In genomic region chr1:6127587-6128163, GRCh38 we compare ENCODE assay signal across 9 cellular contexts. TPM values are rescaled to one million over a fixed set of nuclear protein-coding genes. Genes with fewer than 3 reads are reported as not detected.
DNase-seq lines count a peak whose midpoint lies in the region; ATAC-seq, FAIRE-seq and TF ChIP-seq lines count a peak whose summit lies in the region.
"Had no signal": no experiment of that assay in that cellular context is flagged by ENCODE, and none has a peak within 500 bp of the region (broad histone marks: within the 10 kb centered on the region; RNA-seq: fewer than 3 reads in every experiment).

No MANE protein-coding gene starts in this region.

- no peaks in the 10 kb centered on the region for H3K36me3 ChIP-seq in Peyer's patch
- H3K36me3 ChIP-seq: SJSA1 had no signal

- peaks cover 0 to 15% (median 0%) of the 10 kb centered on the region in 4 donors for H3K4me1 ChIP-seq in Peyer's patch
- H3K4me1 ChIP-seq: SJSA1 had no signal

- H3K9me3 ChIP-seq in Peyer's patch: no peaks in the 10 kb centered on the region

- TF ChIP-seq CTCF in GM20000 (IDR thresholded peaks at IDR 0.05; ENCODE audit: extremely low read depth, missing control alignments) (no peak), Peyer's patch (IDR thresholded peaks at IDR 0.05) (no peak)

- intact Hi-C loops in Right ventricle myocardium superior (cut with DNase I) (no loop called here), sciatic nerve (cut with DNase I) (no loop called here)

- FAIRE-seq in RCC 7860 (lab: Jason Lieb, UNC): no peak

- peak overlapping the region in 1 of 4 donors; percentile 9 for H3K4me3 ChIP-seq in Peyer's patch
- H3K4me3 ChIP-seq: SJSA1 had no signal

- no peaks in the 10 kb centered on the region for H3K27me3 ChIP-seq in Peyer's patch
- H3K27me3 ChIP-seq: SJSA1 had no signal

- no peak for TF ChIP-seq POLR2A in Peyer's patch (IDR thresholded peaks at IDR 0.05)

- ATAC-seq in Right ventricle myocardium superior (ENCODE audit: poor library complexity) (peak; percentile 94), sciatic nerve (peak; percentile 92), GM21825 (IDR thresholded peaks at IDR 0.05; ENCODE audit: unreplicated experiment) (no peak), HG02981 (IDR thresholded peaks at IDR 0.05; ENCODE audit: unreplicated experiment) (no peak)

- DNase-seq in GM20000 (ENCODE audit: low spot score): peak; percentile 86
- DNase-seq in Peyer's patch: peak; percentile 51 to 88 (median 72)
- peak; percentile 88 for DNase-seq in activated effector memory CD4-positive, alpha-beta T cell treated with anti-CD3 and anti-CD28 coated beads, Interleukin-2, amount 50 U/mL, for 16 hours
- DNase-seq in Right ventricle myocardium superior: peak; percentile 88
- peak; percentile 85 for DNase-seq in sciatic nerve (ENCODE audit: low spot score)
- no peak for DNase-seq in RCC 7860 (ENCODE audit: low spot score)

- no peak overlapping the region for H3K27ac ChIP-seq in Peyer's patch
- H3K27ac ChIP-seq: SJSA1 had no signal

RNA-seq across cellular contexts. Expression of gene CHD5, which starts 52.4 kb away (rescaled TPM):
- total RNA-seq in Peyer's patch (under 1 TPM; under 0.01 to 0.66 (median 0.22) TPM), Right ventricle myocardium superior (not detected), sciatic nerve (0.09 TPM)

Comparison
In these comparisons a context has a peak if more than half of its experiments do, and no peak if none do; other contexts are left out.
1. ATAC-seq: peak in Right ventricle myocardium superior (single experiment) and sciatic nerve (single experiment); none in GM21825 (single experiment) and HG02981 (single experiment).